Comparison of ENCODE assay signal across 27 cellular contexts in the genomic region with DNA sequence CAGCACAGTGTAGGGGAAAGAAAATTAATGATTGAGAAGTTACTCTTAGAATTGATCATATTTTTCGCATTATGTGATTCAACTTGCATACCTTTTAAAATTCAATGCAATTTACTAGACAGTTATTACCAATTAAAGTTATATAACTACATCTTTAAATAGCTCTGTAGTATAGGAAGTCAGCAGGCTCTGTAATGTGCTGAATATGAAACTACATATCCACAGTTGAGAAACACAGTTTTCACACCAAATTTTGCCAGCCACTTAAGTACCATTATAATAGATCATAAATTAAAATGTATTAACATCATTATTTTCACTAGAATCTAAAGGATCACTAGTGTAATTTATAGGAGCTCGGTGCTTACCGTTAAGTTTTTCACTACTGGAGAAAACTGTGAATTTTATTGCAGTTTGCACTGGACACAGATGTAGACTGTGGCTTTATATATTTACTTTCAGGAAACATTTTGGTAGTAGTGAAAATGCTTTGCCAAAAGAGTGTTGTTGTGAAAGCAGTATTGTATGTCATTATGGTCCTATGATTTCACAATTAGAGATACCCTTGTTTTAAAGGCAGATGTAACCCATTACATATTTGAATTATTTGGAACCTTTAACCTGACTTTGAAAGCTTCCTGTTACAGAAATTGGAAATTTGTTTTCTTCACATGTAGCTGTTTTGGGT.
DNase-seq lines count a peak whose midpoint lies in the region; ATAC-seq, FAIRE-seq and TF ChIP-seq lines count a peak whose summit lies in the region.
"Had no signal": no experiment of that assay in that cellular context is flagged by ENCODE, and none has a peak within 500 bp of the region (broad histone marks: within the 10 kb centered on the region; RNA-seq: fewer than 3 reads in every experiment).

No MANE protein-coding gene starts in this region.

- no peaks in the 10 kb centered on the region for H3K27me3 ChIP-seq in GM12878 (replicated peaks in 1 of 2; ENCODE audit: control insufficient read depth in 2 of 2, insufficient read depth in 2 of 2, low read length in 1 of 2)
- H3K27me3 ChIP-seq: BLaER1 treated with 17β-estradiol and CSF1 and Interleukin-3, amounts not matched to agents 10 nM and 100 nM; heart left ventricle; upper lobe of left lung had no signal

- POLR2A ChIA-PET in GM12878 (lab: Charles Lee) = no interaction called here

- FAIRE-seq in D721Med (lab: Jason Lieb, UNC) (peak; percentile 38), GM12878 (lab: Jason Lieb, UNC) (no peak)
- FAIRE-seq: endothelial cell of umbilical vein had no signal

- H4K20me1 ChIP-seq in GM12878 (ENCODE audit: control insufficient read depth, insufficient read depth) = peaks cover 3% of the 10 kb centered on the region

- peaks cover 58% of the 10 kb centered on the region for H3K79me2 ChIP-seq in GM12878 (ENCODE audit: control insufficient read depth, insufficient read depth, low read length)
- H3K79me2 ChIP-seq: parathyroid adenoma had no signal

- in situ Hi-C loops in GM12878 (cut with MboI) = no loop called here

- no peak for DNase-seq in D721Med (ENCODE audit: insufficient read length, low spot score)
- no peak for DNase-seq in GM12878 (ENCODE audit: low read depth, low spot score)
- DNase-seq in left lobe of liver (ENCODE audit: low spot score) = no peak
- DNase-seq in SW480 (ENCODE audit: low spot score) = no peak
- DNase-seq in NCI-H2227 treated with DMSO at 0.1 percent for 48 hours (lab: John Stamatoyannopoulos, UW) = no peak
- DNase-seq: activated CD4-positive, alpha-beta T cell treated with anti-CD3 and anti-CD28 coated beads for 48 hours; activated gamma-delta T cell; activated T-cell treated with anti-CD3 and anti-CD28 coated beads, Interleukin-2, amount 50 U/mL, for 24 hours; central memory CD4-positive, alpha-beta T cell; foreskin fibroblast; heart left ventricle; NCI-H146; NCI-H524 treated with DMSO at 0.1 percent for 48 hours; right cardiac atrium; SHP77 treated with DMSO at 0.1 percent for 48 hours; stimulated activated CD4-positive, alpha-beta T cell treated with anti-CD3 and anti-CD28 coated beads, Interleukin-2, amount 100 ng/mL, for 48 hours; SW 1271; T1000; upper lobe of left lung; WERI-Rb-1 had no signal

- H3K27ac ChIP-seq in GM12878 (ENCODE audit: control insufficient read depth, insufficient read depth) = no peak overlapping the region; the same call in 1 of the 2 replicates
- H3K27ac ChIP-seq: BLaER1 treated with 17β-estradiol and CSF1 and Interleukin-3, amounts not matched to agents 10 nM and 100 nM; heart left ventricle; parathyroid adenoma; upper lobe of left lung; WERI-Rb-1 had no signal

- WGBS in GM12878 (ENCODE audit: insufficient coverage, insufficient replicate concordance, low lambda C conversion rate, missing lambda C conversion rate) = 74% methylated on average over 3 of the region's 3 CpGs

- CTCF ChIA-PET in GM12878 (lab: Yijun Ruan, JAX) = interaction anchor here (0.7 to 1.1 kb wide), 3 partner anchors 10 to 169 kb away, joined by 3 to 7 read pairs (median 5); no protein-coding TSS in a partner anchor

- no peak overlapping the region for H2AFZ ChIP-seq in GM12878 (ENCODE audit: control insufficient read depth, low read depth, low read length)
- H2AFZ ChIP-seq: parathyroid adenoma had no signal

- no peak overlapping the region for H3K9ac ChIP-seq in GM12878 (ENCODE audit: control insufficient read depth, insufficient read depth, low read length)
- H3K9ac ChIP-seq: BLaER1 treated with 17β-estradiol and CSF1 and Interleukin-3, amounts not matched to agents 10 nM and 100 nM; parathyroid adenoma had no signal

- no peaks in the 10 kb centered on the region; a peak in 2 of 4 replicates for H3K36me3 ChIP-seq in GM12878 (ENCODE audit: control insufficient read depth in 2 of 2, insufficient read depth in 2 of 2, low read length in 1 of 2)
- H3K36me3 ChIP-seq: HAP-1, heart left ventricle, upper lobe of left lung, WERI-Rb-1 had no signal

- no peak for TF ChIP-seq EP300 in GM12878 (IDR thresholded peaks at IDR 0.05; ENCODE audit: borderline replicate concordance in 1 of 2, control insufficient read depth in 1 of 2, low read depth in 2 of 2, low read length in 2 of 2)

- peak overlapping the region; percentile 30 for H3K4me2 ChIP-seq in GM12878 (ENCODE audit: control insufficient read depth, insufficient read depth)
- H3K4me2 ChIP-seq: BLaER1 treated with 17β-estradiol and CSF1 and Interleukin-3, amounts not matched to agents 10 nM and 100 nM had no signal

- no peak for TF ChIP-seq RAD21 in GM12878 (IDR thresholded peaks at IDR 0.05; ENCODE audit: insufficient read depth, low read depth, low read length)

- TF ChIP-seq POLR2A in GM12878 (IDR thresholded peaks at IDR 0.05; ENCODE audit: low read depth, low read length) = no peak

- TF ChIP-seq CTCF in D721Med (IDR thresholded peaks at IDR 0.05; ENCODE audit: insufficient read depth, missing control alignments) (no peak), GM12878 (IDR thresholded peaks at IDR 0.05 in 2 of 3, conservative IDR thresholded peaks at IDR 0.05 in 1 of 3; ENCODE audit: control insufficient read depth in 2 of 3, extremely low read depth in 1 of 3, insufficient read depth in 1 of 3, low read depth in 3 of 3, low read length in 3 of 3) (no peak)

- RAD21 ChIA-PET in GM12878 (lab: Charles Lee; ENCODE audit: unreplicated experiment) = interaction anchor here (0.9 to 3.3 kb wide), 2 partner anchors 10 to 24 kb away, joined by 3 to 10 read pairs; no protein-coding TSS in a partner anchor

- intact Hi-C loops in GM12878 (cut with micrococcal nuclease; ENCODE audit: unreplicated experiment) = no loop called here

- no peak overlapping the region for H3K4me3 ChIP-seq in GM12878
- H3K4me3 ChIP-seq: BLaER1 treated with 17β-estradiol and CSF1 and Interleukin-3, amounts not matched to agents 10 nM and 100 nM; HAP-1; heart left ventricle; upper lobe of left lung had no signal

- ATAC-seq in GM19351 (IDR thresholded peaks at IDR 0.05; ENCODE audit: unreplicated experiment) = peak; percentile 57
- peak; percentile 74 for ATAC-seq in GM12878
- ATAC-seq in left lobe of liver = peak; percentile 68
- ATAC-seq in GM18873 (IDR thresholded peaks at IDR 0.05; ENCODE audit: low FRiP score, unreplicated experiment) = no peak
- ATAC-seq: heart left ventricle, Panc1, right cardiac atrium had no signal

- peaks cover 4% of the 10 kb centered on the region for H3K9me3 ChIP-seq in GM12878 (replicated peaks; ENCODE audit: control insufficient read depth, insufficient read depth, low read length)
- H3K9me3 ChIP-seq: HAP-1 had no signal

- H3K4me1 ChIP-seq in GM12878 (ENCODE audit: control insufficient read depth, insufficient read depth, low read length) = peaks cover 7% of the 10 kb centered on the region
- H3K4me1 ChIP-seq: parathyroid adenoma had no signal

- BruUV-seq in GM12878 (replicated peaks; lab: Mats Ljungman, UMichigan) = no TSS peak

- SMC1A ChIA-PET in GM12878 (lab: Charles Lee; ENCODE audit: uncharacterized antibody, unreplicated experiment) = interaction anchor here (1.2 to 2.4 kb wide), 4 partner anchors 13 to 156 kb away, joined by 3 to 7 read pairs (median 5); no protein-coding TSS in a partner anchor

TF ChIP-seq in GM12878, 131 proteins besides CTCF, POLR2A, EP300 and RAD21 (continues in another document):
- TF ChIP-seq, protein P1, sequence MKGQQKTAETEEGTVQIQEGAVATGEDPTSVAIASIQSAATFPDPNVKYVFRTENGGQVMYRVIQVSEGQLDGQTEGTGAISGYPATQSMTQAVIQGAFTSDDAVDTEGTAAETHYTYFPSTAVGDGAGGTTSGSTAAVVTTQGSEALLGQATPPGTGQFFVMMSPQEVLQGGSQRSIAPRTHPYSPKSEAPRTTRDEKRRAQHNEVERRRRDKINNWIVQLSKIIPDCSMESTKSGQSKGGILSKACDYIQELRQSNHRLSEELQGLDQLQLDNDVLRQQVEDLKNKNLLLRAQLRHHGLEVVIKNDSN (IDR thresholded peaks at IDR 0.05; ENCODE audit: borderline replicate concordance, extremely low read length, insufficient read depth, low read depth, low read length) = no peak
- no peak for TF ChIP-seq POLR2AphosphoS2 (IDR thresholded peaks at IDR 0.05; ENCODE audit: low read depth, low read length)
- TF ChIP-seq MTA2 (IDR thresholded peaks at IDR 0.05; ENCODE audit: low read depth) = no peak
- no peak for TF ChIP-seq PML (IDR thresholded peaks at IDR 0.05; ENCODE audit: low read length)
- TF ChIP-seq SUZ12 (IDR thresholded peaks at IDR 0.05; ENCODE audit: unreplicated experiment) = no peak
- no peak for TF ChIP-seq EZH2 (IDR thresholded peaks at IDR 0.05; ENCODE audit: borderline replicate concordance, control insufficient read depth, low read depth, low read length)
- TF ChIP-seq STAT3 (IDR thresholded peaks at IDR 0.05; ENCODE audit: low read depth, low read length) = no peak
- no peak for TF ChIP-seq MYB (IDR thresholded peaks at IDR 0.05; ENCODE audit: borderline replicate concordance, low read depth, low read length)
- TF ChIP-seq NBN (IDR thresholded peaks at IDR 0.05) = no peak
- TF ChIP-seq, protein P2, sequence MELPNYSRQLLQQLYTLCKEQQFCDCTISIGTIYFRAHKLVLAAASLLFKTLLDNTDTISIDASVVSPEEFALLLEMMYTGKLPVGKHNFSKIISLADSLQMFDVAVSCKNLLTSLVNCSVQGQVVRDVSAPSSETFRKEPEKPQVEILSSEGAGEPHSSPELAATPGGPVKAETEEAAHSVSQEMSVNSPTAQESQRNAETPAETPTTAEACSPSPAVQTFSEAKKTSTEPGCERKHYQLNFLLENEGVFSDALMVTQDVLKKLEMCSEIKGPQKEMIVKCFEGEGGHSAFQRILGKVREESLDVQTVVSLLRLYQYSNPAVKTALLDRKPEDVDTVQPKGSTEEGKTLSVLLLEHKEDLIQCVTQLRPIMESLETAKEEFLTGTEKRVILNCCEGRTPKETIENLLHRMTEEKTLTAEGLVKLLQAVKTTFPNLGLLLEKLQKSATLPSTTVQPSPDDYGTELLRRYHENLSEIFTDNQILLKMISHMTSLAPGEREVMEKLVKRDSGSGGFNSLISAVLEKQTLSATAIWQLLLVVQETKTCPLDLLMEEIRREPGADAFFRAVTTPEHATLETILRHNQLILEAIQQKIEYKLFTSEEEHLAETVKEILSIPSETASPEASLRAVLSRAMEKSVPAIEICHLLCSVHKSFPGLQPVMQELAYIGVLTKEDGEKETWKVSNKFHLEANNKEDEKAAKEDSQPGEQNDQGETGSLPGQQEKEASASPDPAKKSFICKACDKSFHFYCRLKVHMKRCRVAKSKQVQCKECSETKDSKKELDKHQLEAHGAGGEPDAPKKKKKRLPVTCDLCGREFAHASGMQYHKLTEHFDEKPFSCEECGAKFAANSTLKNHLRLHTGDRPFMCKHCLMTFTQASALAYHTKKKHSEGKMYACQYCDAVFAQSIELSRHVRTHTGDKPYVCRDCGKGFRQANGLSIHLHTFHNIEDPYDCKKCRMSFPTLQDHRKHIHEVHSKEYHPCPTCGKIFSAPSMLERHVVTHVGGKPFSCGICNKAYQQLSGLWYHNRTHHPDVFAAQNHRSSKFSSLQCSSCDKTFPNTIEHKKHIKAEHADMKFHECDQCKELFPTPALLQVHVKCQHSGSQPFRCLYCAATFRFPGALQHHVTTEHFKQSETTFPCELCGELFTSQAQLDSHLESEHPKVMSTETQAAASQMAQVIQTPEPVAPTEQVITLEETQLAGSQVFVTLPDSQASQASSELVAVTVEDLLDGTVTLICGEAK (IDR thresholded peaks at IDR 0.05; ENCODE audit: borderline replicate concordance) = no peak
